In genomic region chr1:9850442-9851162, GRCh38 we compare ENCODE assay signal across 12 cellular contexts. TPM values are rescaled to one million over a fixed set of nuclear protein-coding genes. Genes with fewer than 3 reads are reported as not detected.
A peak's percentile ranks its signal among the peaks of the same experiment; 100 is the strongest.
DNase-seq lines count a peak whose midpoint lies in the region; ATAC-seq, FAIRE-seq and TF ChIP-seq lines count a peak whose summit lies in the region.
"Had no signal": no experiment of that assay in that cellular context is flagged by ENCODE, and none has a peak within 500 bp of the region (broad histone marks: within the 10 kb centered on the region; RNA-seq: fewer than 3 reads in every experiment).

No MANE protein-coding gene starts in this region.

- H3K4me1 ChIP-seq in H1 (replicated peaks in 1 of 4; ENCODE audit: control insufficient read depth in 3 of 4, insufficient read depth in 4 of 4, low read length in 3 of 4), result peaks cover 7 to 24% (median 14%) of the 10 kb centered on the region in 4 experiments

- no peak for DNase-seq in activated naive CD4-positive, alpha-beta T cell treated with Interleukin-2 at 50 U/mL for 16 hours
- DNase-seq in H1 (ENCODE audit: low read depth in 1 of 2, low spot score in 2 of 2) (peak in 1 of 2 experiments; percentile 64), GM03348 (ENCODE audit: low spot score) (no peak), COLO829 (ENCODE audit: low spot score) (no peak)
- DNase-seq in stimulated activated naive CD8-positive, alpha-beta T cell treated with anti-CD3 and anti-CD28 coated beads, Interleukin-15, amount 100 ng/mL, for 72 hours, result no peak
- DNase-seq: central memory CD4-positive, alpha-beta T cell; NCI-H446; stimulated activated CD4-positive, alpha-beta T cell treated with anti-CD3 and anti-CD28 coated beads, Interleukin-4, amount 100 ng/mL, for 1 hour had no signal

- peaks cover 10% of the 10 kb centered on the region for H3K4me1 Mint-ChIP-seq in activated naive CD4-positive, alpha-beta T cell treated with anti-CD3 and anti-CD28 coated beads, Interleukin-2, amount 50 U/mL, for 24 hours
- H3K4me1 Mint-ChIP-seq in stimulated activated naive CD8-positive, alpha-beta T cell treated with anti-CD3 and anti-CD28 coated beads, Interleukin-15, amount 100 ng/mL, for 72 hours, result peaks cover 25% of the 10 kb centered on the region

- H3K27me3 Mint-ChIP-seq in activated naive CD4-positive, alpha-beta T cell treated with anti-CD3 and anti-CD28 coated beads, Interleukin-2, amount 50 U/mL, for 24 hours, result no peaks in the 10 kb centered on the region
- peaks cover 17% of the 10 kb centered on the region for H3K27me3 Mint-ChIP-seq in stimulated activated naive CD8-positive, alpha-beta T cell treated with anti-CD3 and anti-CD28 coated beads, Interleukin-15, amount 100 ng/mL, for 72 hours

- POLR2A ChIA-PET in H1 (lab: Charles Lee; ENCODE audit: partially characterized antibody), result interaction anchor here (1.0 to 1.6 kb wide), 4 partner anchors 15 to 182 kb away, joined by 3 to 4 read pairs (median 4); partner anchors contain the start of gene UBE4B

- no peak overlapping the region for H2BK120ac ChIP-seq in H1 (replicated peaks; ENCODE audit: low read depth, low read length)

- TF ChIP-seq EP300 in H1 (IDR thresholded peaks at IDR 0.05; ENCODE audit: borderline replicate concordance in 1 of 2, low read depth in 2 of 2, low read length in 2 of 2), result no peak

- no peak overlapping the region; a peak in 1 of 7 replicates for H3K9ac ChIP-seq in H1 (replicated peaks in 1 of 4; ENCODE audit: extremely low read depth in 1 of 4, low read depth in 3 of 4, low read length in 3 of 4)

- H4K5ac ChIP-seq in H1 (ENCODE audit: insufficient read length, low read depth, low read length), result no peak overlapping the region

- no peaks in the 10 kb centered on the region for H3K79me2 ChIP-seq in H1 (ENCODE audit: control insufficient read depth in 1 of 2, insufficient read depth in 2 of 2, low read length in 2 of 2)

- no peaks in the 10 kb centered on the region for H3K79me1 ChIP-seq in H1 (ENCODE audit: low read depth, low read length)

- H2AK5ac ChIP-seq in H1 (ENCODE audit: low read depth, low read length), result no peak overlapping the region

- no peak overlapping the region for H2BK20ac ChIP-seq in H1 (ENCODE audit: low read length)

- no peak overlapping the region for H3K4ac ChIP-seq in H1 (replicated peaks; ENCODE audit: insufficient read length, low read depth, low read length)

- no peak overlapping the region for H3K56ac ChIP-seq in H1 (replicated peaks; ENCODE audit: insufficient read length, low read depth, low read length)

- ATAC-seq in stimulated activated naive CD8-positive, alpha-beta T cell treated with anti-CD3 and anti-CD28 coated beads, Interleukin-15, amount 100 ng/mL, for 72 hours, result peak; percentile 21
- no peak for ATAC-seq in GM19397 (IDR thresholded peaks at IDR 0.05; ENCODE audit: unreplicated experiment)

- H2AFZ ChIP-seq in H1 (ENCODE audit: low read length), result no peak overlapping the region

- H3K23ac ChIP-seq in H1 (ENCODE audit: insufficient read length), result no peak overlapping the region

- peak overlapping the region; percentile 78; the same call in 1 of the 2 replicates for H3K18ac ChIP-seq in H1 (ENCODE audit: extremely low read depth, low read length)

- peak overlapping the region; percentile 67 for H3K4me3 Mint-ChIP-seq in activated naive CD4-positive, alpha-beta T cell treated with anti-CD3 and anti-CD28 coated beads, Interleukin-2, amount 50 U/mL, for 24 hours
- H3K4me3 Mint-ChIP-seq in stimulated activated naive CD8-positive, alpha-beta T cell treated with anti-CD3 and anti-CD28 coated beads, Interleukin-15, amount 100 ng/mL, for 72 hours, result peak overlapping the region; percentile 61 to 81

- no peak overlapping the region for H4K8ac ChIP-seq in H1 (ENCODE audit: extremely low read depth, insufficient read depth, low read length)

- peak overlapping the region; percentile 61; the same call in 1 of the 2 replicates for H2BK15ac ChIP-seq in H1 (ENCODE audit: low read length)

- H3K4me2 ChIP-seq in H1 (ENCODE audit: insufficient read depth in 1 of 2, low read depth in 2 of 2, low read length in 2 of 2), result peak overlapping the region; percentile 35 to 45; a peak in 3 of 4 replicates

- peaks cover 0 to 3% of the 10 kb centered on the region in 2 experiments for H4K20me1 ChIP-seq in H1 (replicated peaks in 1 of 2; ENCODE audit: control insufficient read depth in 1 of 2, insufficient read depth in 2 of 2, low read length in 2 of 2)

- H3K9me3 ChIP-seq in H1 (ENCODE audit: insufficient read depth in 2 of 2, low read depth in 1 of 2, low read length in 1 of 2), result no peaks in the 10 kb centered on the region

- no peak overlapping the region for H3K27ac Mint-ChIP-seq in activated naive CD4-positive, alpha-beta T cell treated with anti-CD3 and anti-CD28 coated beads, Interleukin-2, amount 50 U/mL, for 24 hours
- no peak overlapping the region for H3K27ac Mint-ChIP-seq in stimulated activated naive CD8-positive, alpha-beta T cell treated with anti-CD3 and anti-CD28 coated beads, Interleukin-15, amount 100 ng/mL, for 72 hours

- H3K14ac ChIP-seq in H1 (ENCODE audit: insufficient read length), result no peak overlapping the region

- no peak overlapping the region; the same call in 1 of the 2 replicates for H2BK12ac ChIP-seq in H1 (ENCODE audit: low read depth, low read length)

- WGBS in H1 (ENCODE audit: extremely low coverage in 1 of 2, insufficient coverage in 1 of 2, insufficient read length in 1 of 2, insufficient replicate concordance in 2 of 2, low coverage in 1 of 2, low lambda C conversion rate in 2 of 2, missing lambda C conversion rate in 1 of 2), 2 experiments, result 73% methylated on average over 16 of the region's 18 CpGs; no CpG with 5 or more reads in 1 of the 2 experiments

- no peak for FAIRE-seq in H1 (lab: Jason Lieb, UNC)
- FAIRE-seq: TTC549 had no signal

- no peak for TF ChIP-seq CTCF in H1 (IDR thresholded peaks at IDR 0.05; ENCODE audit: control extremely low read depth in 1 of 3, insufficient read depth in 1 of 3, low read depth in 1 of 3, low read length in 3 of 3)

- no peaks in the 10 kb centered on the region for H3K27me3 ChIP-seq in H1 (replicated peaks in 1 of 4; ENCODE audit: control insufficient read depth in 3 of 4, extremely low read depth in 1 of 4, insufficient read depth in 3 of 4, low read length in 3 of 4)

- no peak overlapping the region for H4K91ac ChIP-seq in H1 (replicated peaks; ENCODE audit: insufficient read length, low read length)

- no peak for TF ChIP-seq RAD21 in H1 (IDR thresholded peaks at IDR 0.05 in 1 of 2, conservative IDR thresholded peaks at IDR 0.05 in 1 of 2; ENCODE audit: low read depth in 2 of 2, low read length in 2 of 2)

- H3K27ac ChIP-seq in H1 (ENCODE audit: low read depth, low read length), result no peak overlapping the region

- no peaks in the 10 kb centered on the region; a peak in 1 of 8 replicates for H3K36me3 ChIP-seq in H1 (ENCODE audit: control insufficient read depth in 2 of 4, insufficient read depth in 4 of 4, low read length in 3 of 4)

- peak overlapping the region in 1 of 4 experiments; percentile 20; a peak in 3 of 8 replicates for H3K4me3 ChIP-seq in H1 (ENCODE audit: extremely low read depth in 1 of 4, insufficient read depth in 2 of 4, low read depth in 3 of 4, low read length in 4 of 4)

- H3K23me2 ChIP-seq in H1 (ENCODE audit: low read depth, low read length), result no peaks in the 10 kb centered on the region; the same call in 1 of the 2 replicates

- H2BK5ac ChIP-seq in H1 (ENCODE audit: low read depth, low read length), result peak overlapping the region; percentile 87; the same call in 1 of the 2 replicates

- peak; percentile 93 for TF ChIP-seq POLR2A in Raji (IDR thresholded peaks at IDR 0.05; ENCODE audit: insufficient read depth, low read depth, low read length)
- TF ChIP-seq POLR2A in H1 (IDR thresholded peaks at IDR 0.05; ENCODE audit: control extremely low read depth in 1 of 2, low read depth in 2 of 2, low read length in 2 of 2), result no peak

- CTCF ChIA-PET in H1 (lab: Charles Lee; ENCODE audit: partially characterized antibody), result interaction anchor here (0.6 to 8.0 kb wide), 12 partner anchors 11 to 309 kb away, joined by 3 to 63 read pairs (median 4); no protein-coding TSS in a partner anchor

- H3K9me3 Mint-ChIP-seq in activated naive CD4-positive, alpha-beta T cell treated with anti-CD3 and anti-CD28 coated beads, Interleukin-2, amount 50 U/mL, for 24 hours, result no peaks in the 10 kb centered on the region
- H3K9me3 Mint-ChIP-seq in stimulated activated naive CD8-positive, alpha-beta T cell treated with anti-CD3 and anti-CD28 coated beads, Interleukin-15, amount 100 ng/mL, for 72 hours, result peaks cover 5 to 9% of the 10 kb centered on the region in 2 donors

- H3K36me3 Mint-ChIP-seq in activated naive CD4-positive, alpha-beta T cell treated with anti-CD3 and anti-CD28 coated beads, Interleukin-2, amount 50 U/mL, for 24 hours, result peaks cover 6% of the 10 kb centered on the region

TF ChIP-seq in H1, 55 proteins besides CTCF, POLR2A, EP300 and RAD21:
- TF ChIP-seq NRF1 (IDR thresholded peaks at IDR 0.05; ENCODE audit: low read depth, low read length), result no peak
- TF ChIP-seq CHD1 (IDR thresholded peaks at IDR 0.05; ENCODE audit: low read depth, low read length), result no peak

RNA-seq across cellular contexts. Expression of gene CLSTN1, which starts 26.8 kb away (rescaled TPM):
- total RNA-seq in H1 (2021; fragmentation: NEBNext Ultra II Directional; extraction: Animal tissue kit (Norgen Biotek cat#: 25700)), result 97.4 and 99.0 TPM in 2 replicates
- polyA plus RNA-seq in H1 (2011; rRNA removed), result 34.2 and 55.4 TPM in 2 replicates
- polyA plus RNA-seq in H1 (2011; cell fraction: cytosol; rRNA removed), result 38.7 TPM
- polyA plus RNA-seq in H1 (2011; cell fraction: nucleus; rRNA removed), result 87.5 TPM
- 78.7 to 109 TPM (median 97.3 TPM) in 4 replicates for polyA plus RNA-seq in H1 (2012, experiment 1 of 2)
- polyA plus RNA-seq in H1 (2012, experiment 2 of 2), result 84.4 TPM
- polyA plus RNA-seq in H1 (2013, experiment 1 of 2), result 126 TPM
- polyA plus RNA-seq in H1 (2013, experiment 2 of 2), result 110 TPM
- 42.8 and 45.5 TPM in 2 replicates for polyA minus RNA-seq in H1 (2011; rRNA and poly(A)+ RNA removed)
- 54.3 TPM for polyA minus RNA-seq in H1 (2011; cell fraction: cytosol; rRNA and poly(A)+ RNA removed)
- polyA minus RNA-seq in H1 (2011; cell fraction: nucleus; rRNA and poly(A)+ RNA removed), result 31.1 TPM

RNA-seq across cellular contexts. Expression of gene CTNNBIP1, which starts 59.5 kb away (rescaled TPM):
- total RNA-seq in H1 (2021; fragmentation: NEBNext Ultra II Directional; extraction: Animal tissue kit (Norgen Biotek cat#: 25700)), result 46.6 and 49.5 TPM in 2 replicates
- 40.9 and 48.8 TPM in 2 replicates for polyA plus RNA-seq in H1 (2011; rRNA removed)
- polyA plus RNA-seq in H1 (2011; cell fraction: cytosol; rRNA removed), result 50.8 TPM
- polyA plus RNA-seq in H1 (2011; cell fraction: nucleus; rRNA removed), result 37.8 TPM
- 29.8 to 63.7 TPM (median 56.8 TPM) in 4 replicates for polyA plus RNA-seq in H1 (2012, experiment 1 of 2)
- 31.9 TPM for polyA plus RNA-seq in H1 (2012, experiment 2 of 2)
- polyA plus RNA-seq in H1 (2013, experiment 1 of 2), result 27.0 TPM
- polyA plus RNA-seq in H1 (2013, experiment 2 of 2), result 29.6 TPM
- 21.0 and 32.7 TPM in 2 replicates for polyA minus RNA-seq in H1 (2011; rRNA and poly(A)+ RNA removed)
- 36.7 TPM for polyA minus RNA-seq in H1 (2011; cell fraction: cytosol; rRNA and poly(A)+ RNA removed)
- 18.3 TPM for polyA minus RNA-seq in H1 (2011; cell fraction: nucleus; rRNA and poly(A)+ RNA removed)
